In the genomic region with DNA sequence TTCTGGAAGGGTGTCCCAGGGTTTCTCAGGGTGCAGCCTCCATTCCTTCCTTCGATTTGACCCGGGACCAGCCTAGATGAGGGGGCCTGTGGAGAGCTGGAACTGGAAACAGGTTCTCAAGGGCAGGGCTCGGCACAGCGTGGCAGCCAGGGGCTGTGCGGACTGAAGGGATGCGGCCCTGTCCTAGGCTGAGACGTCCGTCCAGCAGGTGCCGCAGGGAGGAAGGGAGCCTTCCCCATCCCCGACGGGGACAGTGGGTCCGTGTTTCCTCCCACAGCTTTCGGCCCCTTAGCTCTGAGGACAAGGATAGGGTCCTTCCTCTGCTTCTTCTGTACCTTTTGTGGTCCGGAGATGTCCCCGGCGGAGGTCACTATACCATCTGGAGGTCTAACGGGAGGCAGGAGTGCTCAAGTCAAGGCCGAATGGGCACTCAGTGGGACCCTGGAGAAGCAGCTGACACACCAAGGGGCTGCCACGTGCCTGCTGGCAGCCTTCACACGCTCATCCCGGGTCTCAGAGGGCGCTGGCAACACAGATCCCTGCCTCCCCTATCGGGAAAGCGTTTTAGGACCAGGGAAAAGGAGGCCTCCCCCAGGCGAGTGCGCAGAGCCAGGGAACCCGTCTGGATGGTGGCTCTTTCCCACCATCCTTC, we compare ENCODE assay signal across 8 cellular contexts.
A peak's percentile ranks its signal among the peaks of the same experiment; 100 is the strongest.
DNase-seq lines count a peak whose midpoint lies in the region; ATAC-seq and TF ChIP-seq lines count a peak whose summit lies in the region.

No MANE protein-coding gene starts in this region.

- TF ChIP-seq CTCF in 22Rv1 (IDR thresholded peaks at IDR 0.05), result no peak
- TF ChIP-seq CTCF in GM12864 (IDR thresholded peaks at IDR 0.05; ENCODE audit: low read depth, low read length, missing control alignments), result peak; percentile 50
- TF ChIP-seq CTCF in astrocyte of the spinal cord (IDR thresholded peaks at IDR 0.05; ENCODE audit: low read depth, low read length), result peak; percentile 16

- DNase-seq in GM12864 (ENCODE audit: low read depth), result no peak
- peak; percentile 35 for DNase-seq in NOMO-1 treated with dmso at 0.1 percent for 144 hours (lab: John Stamatoyannopoulos, UW; ENCODE audit: unreplicated experiment)
- DNase-seq in astrocyte of the spinal cord (ENCODE audit: low read depth, low spot score), result no peak
- peak; percentile 25 for DNase-seq in kidney tubule cell (ENCODE audit: low spot score)
- peak; percentile 55 to 64 for DNase-seq in stimulated activated naive CD8-positive, alpha-beta T cell treated with anti-CD3 and anti-CD28 coated beads, Interleukin-15, amount 100 ng/mL, for 72 hours
- no peak for DNase-seq in NCI-H748 treated with DMSO at 0.1 percent for 48 hours (lab: John Stamatoyannopoulos, UW)
- DNase-seq in SW480 (ENCODE audit: low spot score), result no peak

- H3K9me3 Mint-ChIP-seq in stimulated activated naive CD8-positive, alpha-beta T cell treated with anti-CD3 and anti-CD28 coated beads, Interleukin-15, amount 100 ng/mL, for 72 hours, result no peaks in the 10 kb centered on the region

- H3K4me1 Mint-ChIP-seq in stimulated activated naive CD8-positive, alpha-beta T cell treated with anti-CD3 and anti-CD28 coated beads, Interleukin-15, amount 100 ng/mL, for 72 hours, result peaks cover 53% of the 10 kb centered on the region

- ATAC-seq in stimulated activated naive CD8-positive, alpha-beta T cell treated with anti-CD3 and anti-CD28 coated beads, Interleukin-15, amount 100 ng/mL, for 72 hours, result no peak

- peak overlapping the region; percentile 87 for H3K27ac ChIP-seq in 22Rv1

- H3K27ac Mint-ChIP-seq in stimulated activated naive CD8-positive, alpha-beta T cell treated with anti-CD3 and anti-CD28 coated beads, Interleukin-15, amount 100 ng/mL, for 72 hours, result peak overlapping the region; percentile 98 to 99

- no peaks in the 10 kb centered on the region for H3K27me3 Mint-ChIP-seq in stimulated activated naive CD8-positive, alpha-beta T cell treated with anti-CD3 and anti-CD28 coated beads, Interleukin-15, amount 100 ng/mL, for 72 hours

- H3K4me3 Mint-ChIP-seq in stimulated activated naive CD8-positive, alpha-beta T cell treated with anti-CD3 and anti-CD28 coated beads, Interleukin-15, amount 100 ng/mL, for 72 hours, result peak overlapping the region; percentile 86 to 91

- in situ Hi-C loops in astrocyte of the spinal cord (cut with HindIII; ENCODE audit: low sequenced_read_pairs), result no loop called here

- H3K4me3 ChIP-seq in GM12864 (ENCODE audit: low read depth, low read length), result peak overlapping the region; percentile 50
- H3K4me3 ChIP-seq in astrocyte of the spinal cord (ENCODE audit: low read depth, low read length), result no peak overlapping the region

Comparison
In these comparisons a context has a peak if more than half of its experiments do, and no peak if none do; other contexts are left out.
1. DNase-seq: peak in NOMO-1 treated with dmso at 0.1 percent for 144 hours (single experiment), kidney tubule cell (single experiment) and stimulated activated naive CD8-positive, alpha-beta T cell treated with anti-CD3 and anti-CD28 coated beads, Interleukin-15, amount 100 ng/mL, for 72 hours (2 of 2); none in GM12864 (single experiment), astrocyte of the spinal cord (single experiment), NCI-H748 treated with DMSO at 0.1 percent for 48 hours (single experiment) and SW480 (single experiment).